ENCODE assay signal across 9 cellular contexts in genomic region chr10:44300666-44301649, GRCh38.
DNase-seq lines count a peak whose midpoint lies in the region; ATAC-seq, FAIRE-seq and TF ChIP-seq lines count a peak whose summit lies in the region.
"Had no signal": no experiment of that assay in that cellular context is flagged by ENCODE, and none has a peak within 500 bp of the region (broad histone marks: within the 10 kb centered on the region; RNA-seq: fewer than 3 reads in every experiment).

No MANE protein-coding gene starts in this region.

- TF ChIP-seq CTCF in A549 (IDR thresholded peaks at IDR 0.05) (no peak), SK-N-SH (IDR thresholded peaks at IDR 0.05) (no peak), kidney epithelial cell (IDR thresholded peaks at IDR 0.05; ENCODE audit: insufficient read depth, low read length, poor library complexity, severe bottlenecking) (no peak), mesothelial cell of epicardium (IDR thresholded peaks at IDR 0.05; ENCODE audit: unreplicated experiment) (no peak)

- H3K27ac Mint-ChIP-seq in mesothelial cell of epicardium, result no peak overlapping the region
- H3K27ac Mint-ChIP-seq in effector memory CD8-positive, alpha-beta T cell, result no peak overlapping the region
- H3K27ac Mint-ChIP-seq: activated naive CD8-positive, alpha-beta T cell had no signal

- POLR2A ChIA-PET in A549 (lab: Yijun Ruan, JAX) (interaction anchor here (0.6 kb wide), 1 partner anchor 905 kb away, joined by 5 read pairs; no protein-coding TSS in a partner anchor), SK-N-SH (lab: Yijun Ruan, JAX) (no interaction called here)

- H3K79me2 ChIP-seq in SK-N-SH (ENCODE audit: insufficient read depth), result no peaks in the 10 kb centered on the region

- no peak for TF ChIP-seq POLR2A in A549 (IDR thresholded peaks at IDR 0.05; ENCODE audit: low read length)

- H3K9me3 Mint-ChIP-seq in mesothelial cell of epicardium, result peaks cover 17% of the 10 kb centered on the region
- H3K9me3 Mint-ChIP-seq in effector memory CD8-positive, alpha-beta T cell, result no peaks in the 10 kb centered on the region

- peak overlapping the region; percentile 55 to 74 for H3K27ac ChIP-seq in A549
- peak overlapping the region; percentile 73 to 74 for H3K27ac ChIP-seq in SK-N-SH (ENCODE audit: low read depth in 2 of 2, low read length in 1 of 2)

- no peak overlapping the region for H3K4me3 ChIP-seq in A549
- H3K4me3 ChIP-seq in SK-N-SH (ENCODE audit: low read depth in 2 of 2, low read length in 1 of 2), result no peak overlapping the region
- H3K4me3 ChIP-seq in kidney epithelial cell (ENCODE audit: low read depth, low read length), result no peak overlapping the region

- H3K36me3 ChIP-seq in SK-N-SH (replicated peaks in 1 of 2; ENCODE audit: control insufficient read depth in 1 of 2, insufficient read depth in 2 of 2, low read length in 1 of 2), result peaks cover 0 to 3% of the 10 kb centered on the region in 2 experiments
- no peaks in the 10 kb centered on the region for H3K36me3 ChIP-seq in kidney epithelial cell (ENCODE audit: control insufficient read depth, insufficient read depth, low read length)

- no peak for TF ChIP-seq RAD21 in A549 (conservative IDR thresholded peaks at IDR 0.05 in 1 of 2, IDR thresholded peaks at IDR 0.05 in 1 of 2)
- no peak for TF ChIP-seq RAD21 in SK-N-SH (IDR thresholded peaks at IDR 0.05; ENCODE audit: low read length)

- WGBS in A549 (ENCODE audit: missing lambda C conversion rate), result 1% methylated on average over 7 of the region's 7 CpGs
- WGBS in SK-N-SH (ENCODE audit: low lambda C conversion rate), result 11% methylated on average over 7 of the region's 7 CpGs

- CTCF ChIA-PET in A549 (lab: Yijun Ruan, JAX), result interaction anchor here (0.5 to 1.9 kb wide), 3 partner anchors 21 to 140 kb away, joined by 3 to 5 read pairs (median 4); no protein-coding TSS in a partner anchor
- CTCF ChIA-PET in SK-N-SH (lab: Yijun Ruan, JAX), result interaction anchor here (0.7 to 2.9 kb wide), 10 partner anchors 10 to 618 kb away, joined by 3 to 23 read pairs (median 4); no protein-coding TSS in a partner anchor

- H4K20me1 ChIP-seq in SK-N-SH (ENCODE audit: insufficient read depth), result no peaks in the 10 kb centered on the region

- peaks cover 21% of the 10 kb centered on the region for H3F3A ChIP-seq in SK-N-SH (replicated peaks; ENCODE audit: insufficient read depth)

- no peak overlapping the region for H3K4me3 Mint-ChIP-seq in mesothelial cell of epicardium
- H3K4me3 Mint-ChIP-seq in effector memory CD8-positive, alpha-beta T cell, result no peak overlapping the region
- H3K4me3 Mint-ChIP-seq: activated naive CD8-positive, alpha-beta T cell had no signal

- no peak for FAIRE-seq in A549 (lab: Jason Lieb, UNC)

- ATAC-seq in A549, result peak; percentile 92 to 93
- ATAC-seq in GM18520 (IDR thresholded peaks at IDR 0.05; ENCODE audit: unreplicated experiment), result peak; percentile 92
- ATAC-seq in HG03060 (IDR thresholded peaks at IDR 0.05; ENCODE audit: low read depth, unreplicated experiment), result peak; percentile 77
- ATAC-seq in effector memory CD8-positive, alpha-beta T cell (replicated peaks), result no peak

- DNase-seq in A549 (ENCODE audit: low read depth in 1 of 2, low spot score in 1 of 2) (peak; percentile 61 to 88), SK-N-SH (peak; percentile 55), kidney epithelial cell (ENCODE audit: low read depth) (peak; percentile 100), ecto neural progenitor cell (ENCODE audit: low spot score) (no peak), mesothelial cell of epicardium (ENCODE audit: low spot score in 2 of 2, unreplicated experiment in 2 of 2) (no peak)
- DNase-seq in effector memory CD8-positive, alpha-beta T cell, result no peak

- peak overlapping the region; percentile 27 for H3K4me2 ChIP-seq in A549
- H3K4me2 ChIP-seq in SK-N-SH, result no peak overlapping the region

- no peaks in the 10 kb centered on the region for H3K36me3 Mint-ChIP-seq in mesothelial cell of epicardium
- H3K36me3 Mint-ChIP-seq in effector memory CD8-positive, alpha-beta T cell (ENCODE audit: insufficient read depth), result no peaks in the 10 kb centered on the region
- H3K36me3 Mint-ChIP-seq: activated naive CD8-positive, alpha-beta T cell had no signal

- H2AFZ ChIP-seq in SK-N-SH (ENCODE audit: low read depth), result no peak overlapping the region

- no peak overlapping the region for H3K9ac ChIP-seq in SK-N-SH

- no peaks in the 10 kb centered on the region for H3K9me2 ChIP-seq in SK-N-SH

- H3K4me1 ChIP-seq in A549, result peaks cover 21% of the 10 kb centered on the region
- peaks cover 0 to 26% of the 10 kb centered on the region in 2 experiments; a peak in 2 of 4 replicates for H3K4me1 ChIP-seq in SK-N-SH (ENCODE audit: control insufficient read depth in 1 of 2, insufficient read depth in 2 of 2, low read depth in 1 of 2, low read length in 1 of 2)

- peaks cover 12% of the 10 kb centered on the region for H3K4me1 Mint-ChIP-seq in mesothelial cell of epicardium
- H3K4me1 Mint-ChIP-seq in effector memory CD8-positive, alpha-beta T cell (ENCODE audit: low read depth in 2 of 2), result no peaks in the 10 kb centered on the region

- peak; percentile 48 to 68; a peak in 3 of 5 replicates for TF ChIP-seq EP300 in A549 (IDR thresholded peaks at IDR 0.05)
- 0 out of 4 replicates have a peak, but pooled peaks of 1 of the 2 experiments have one; percentile 27 for TF ChIP-seq EP300 in SK-N-SH (IDR thresholded peaks at IDR 0.05; ENCODE audit: borderline replicate concordance in 1 of 2, low read depth in 1 of 2, low read length in 1 of 2)

- H3K27me3 ChIP-seq in SK-N-SH (ENCODE audit: insufficient read depth), result no peaks in the 10 kb centered on the region
- no peaks in the 10 kb centered on the region for H3K27me3 ChIP-seq in kidney epithelial cell (ENCODE audit: control insufficient read depth, insufficient read depth, low read length)

- 0 out of 3 replicates have a peak, but pooled peaks cover 3% of the 10 kb centered on the region for H3K9me3 ChIP-seq in A549
- H3K9me3 ChIP-seq in SK-N-SH, result no peaks in the 10 kb centered on the region

- H3K27me3 Mint-ChIP-seq in mesothelial cell of epicardium (ENCODE audit: low read depth), result no peaks in the 10 kb centered on the region
- no peaks in the 10 kb centered on the region for H3K27me3 Mint-ChIP-seq in effector memory CD8-positive, alpha-beta T cell

TF ChIP-seq in A549, 52 proteins besides CTCF, POLR2A, EP300 and RAD21 (continues in another document):
- no peak for TF ChIP-seq E2F6 (IDR thresholded peaks at IDR 0.05; ENCODE audit: borderline replicate concordance, low read depth)
- TF ChIP-seq MAX (IDR thresholded peaks at IDR 0.05), result peak; percentile 13; the same call in 1 of the 2 replicates
- TF ChIP-seq FOSL2 (IDR thresholded peaks at IDR 0.05), result peak; percentile 76
- TF ChIP-seq FOSL2 (CRISPR knock-in tag; IDR thresholded peaks at IDR 0.05), result peak; percentile 57
- TF ChIP-seq BCL3 (IDR thresholded peaks at IDR 0.05), result 0 out of 3 replicates have a peak, but pooled peaks have one; percentile 25
- TF ChIP-seq HDAC2 (IDR thresholded peaks at IDR 0.05), result no peak
- TF ChIP-seq JUN (IDR thresholded peaks at IDR 0.05), result peak; percentile 44 to 48; a peak in 1 of 5 replicates
- peak; percentile 83 for TF ChIP-seq JUNB (IDR thresholded peaks at IDR 0.05)

TF ChIP-seq in SK-N-SH, 30 proteins besides CTCF, POLR2A, EP300 and RAD21 (continues in another document):
- TF ChIP-seq REST (IDR thresholded peaks at IDR 0.05; ENCODE audit: low read depth, low read length) (no peak), CHD2 (IDR thresholded peaks at IDR 0.05; ENCODE audit: low read length, partially characterized antibody) (no peak), GABPA (IDR thresholded peaks at IDR 0.05; ENCODE audit: low read depth) (no peak), FOXJ3 (CRISPR knock-in tag; IDR thresholded peaks at IDR 0.05) (no peak), ZBTB33 (IDR thresholded peaks at IDR 0.05; ENCODE audit: borderline replicate concordance, low read depth) (no peak), ELF1 (IDR thresholded peaks at IDR 0.05) (no peak), EZH2phosphoT487 (IDR thresholded peaks at IDR 0.05; ENCODE audit: borderline replicate concordance, low read depth) (no peak), NFIC (IDR thresholded peaks at IDR 0.05; ENCODE audit: borderline replicate concordance) (peak; percentile 61)

Comparison
In these comparisons a context has a peak if more than half of its experiments do, and no peak if none do; other contexts are left out.
1. DNase-seq: peak in A549 (2 of 2), SK-N-SH (single experiment) and kidney epithelial cell (single experiment); none in ecto neural progenitor cell (single experiment), mesothelial cell of epicardium (0 of 2) and effector memory CD8-positive, alpha-beta T cell (0 of 3).
2. Of the 12 proteins assayed by ChIP-seq in both A549 and SK-N-SH: peak only in A549: FOSL2 and MAX; only in SK-N-SH: none; in both: PBX3; in neither: 8; mixed calls (peak in some experiments, not most) for 1.